17 cellular contexts compared by ENCODE assay signal in genomic region chr17:48589060-48589830, GRCh38. TPM values are rescaled to one million over a fixed set of nuclear protein-coding genes. Genes with fewer than 3 reads are reported as not detected.
A peak's percentile ranks its signal among the peaks of the same experiment; 100 is the strongest.
DNase-seq lines count a peak whose midpoint lies in the region; ATAC-seq and TF ChIP-seq lines count a peak whose summit lies in the region.
"Had no signal": no experiment of that assay in that cellular context is flagged by ENCODE, and none has a peak within 500 bp of the region (broad histone marks: within the 10 kb centered on the region; RNA-seq: fewer than 3 reads in every experiment).

No MANE protein-coding gene starts in this region.

- no peak overlapping the region for H3K18ac ChIP-seq in mesendoderm (ENCODE audit: low read length)

- no peak overlapping the region for H4K8ac ChIP-seq in mesendoderm (ENCODE audit: low read depth, low read length)

- H4K20me1 ChIP-seq in fibroblast of lung (ENCODE audit: control insufficient read depth, extremely low read depth, insufficient read depth, low read length) = no peaks in the 10 kb centered on the region

- H3K4me2 ChIP-seq in fibroblast of lung (ENCODE audit: extremely low read depth, insufficient read depth, low read length) (peak overlapping the region; percentile 98), mesendoderm (ENCODE audit: low read length) (no peak overlapping the region)

- ATAC-seq in stimulated activated naive CD8-positive, alpha-beta T cell treated with anti-CD3 and anti-CD28 coated beads, Interleukin-15, amount 100 ng/mL, for 72 hours = no peak
- no peak for ATAC-seq in left colon
- ATAC-seq in HG02571 (IDR thresholded peaks at IDR 0.05; ENCODE audit: unreplicated experiment) = no peak
- ATAC-seq: activated CD8-positive, alpha-beta memory T cell treated with anti-CD3 and anti-CD28 coated beads, Interleukin-2, amount 10 ng/mL, durations not matched to agents 7 days and 5 days; psoas muscle had no signal

- H3K4me3 Mint-ChIP-seq in stimulated activated naive CD8-positive, alpha-beta T cell treated with anti-CD3 and anti-CD28 coated beads, Interleukin-15, Interleukin-2, amounts not matched to agents 100 ng/mL and 50 ng/mL, for 24 hours = peak overlapping the region; percentile 25
- no peak overlapping the region for H3K4me3 Mint-ChIP-seq in stimulated activated naive CD8-positive, alpha-beta T cell treated with anti-CD3 and anti-CD28 coated beads, Interleukin-15, amount 100 ng/mL, for 72 hours
- peak overlapping the region; percentile 92 for H3K4me3 Mint-ChIP-seq in neural crest cell
- H3K4me3 Mint-ChIP-seq: activated CD8-positive, alpha-beta memory T cell treated with anti-CD3 and anti-CD28 coated beads, Interleukin-2, amount 10 ng/mL, durations not matched to agents 7 days and 5 days; activated naive CD4-positive, alpha-beta T cell treated with anti-CD3 and anti-CD28 coated beads for 36 hours; endodermal cell had no signal

- H3K9me3 ChIP-seq in fibroblast of lung (ENCODE audit: control insufficient read depth, insufficient read depth, low read depth, low read length) = no peaks in the 10 kb centered on the region
- H3K9me3 ChIP-seq: mucosa of descending colon, psoas muscle, uterus had no signal

- no CpG with 5 or more reads among the region's 10 CpGs for WGBS in mesendoderm (ENCODE audit: extremely low coverage, insufficient coverage, low lambda C conversion rate)

- H2BK5ac ChIP-seq in mesendoderm (ENCODE audit: low read length) = no peak overlapping the region

- H3K36me3 Mint-ChIP-seq in stimulated activated naive CD8-positive, alpha-beta T cell treated with anti-CD3 and anti-CD28 coated beads, Interleukin-15, Interleukin-2, amounts not matched to agents 100 ng/mL and 50 ng/mL, for 24 hours (ENCODE audit: low read depth) = no peaks in the 10 kb centered on the region
- peaks cover 12% of the 10 kb centered on the region for H3K36me3 Mint-ChIP-seq in neural crest cell (ENCODE audit: low read depth)
- H3K36me3 Mint-ChIP-seq: activated CD8-positive, alpha-beta memory T cell treated with anti-CD3 and anti-CD28 coated beads, Interleukin-2, amount 10 ng/mL, durations not matched to agents 7 days and 5 days had no signal

- H3K4me1 ChIP-seq in fibroblast of lung (ENCODE audit: control insufficient read depth, extremely low read depth, insufficient read depth, low read length) (peaks cover under 1% of the 10 kb centered on the region), mesendoderm (ENCODE audit: control insufficient read depth, low read depth, low read length) (no peaks in the 10 kb centered on the region)

- H3K27ac Mint-ChIP-seq in stimulated activated naive CD8-positive, alpha-beta T cell treated with anti-CD3 and anti-CD28 coated beads, Interleukin-15, Interleukin-2, amounts not matched to agents 100 ng/mL and 50 ng/mL, for 24 hours = no peak overlapping the region
- no peak overlapping the region for H3K27ac Mint-ChIP-seq in stimulated activated naive CD8-positive, alpha-beta T cell treated with anti-CD3 and anti-CD28 coated beads, Interleukin-15, amount 100 ng/mL, for 72 hours
- H3K27ac Mint-ChIP-seq in neural crest cell (ENCODE audit: unreplicated experiment) = peak overlapping the region; percentile 28
- H3K27ac Mint-ChIP-seq: activated CD8-positive, alpha-beta memory T cell treated with anti-CD3 and anti-CD28 coated beads, Interleukin-2, amount 10 ng/mL, durations not matched to agents 7 days and 5 days; activated naive CD4-positive, alpha-beta T cell treated with anti-CD3 and anti-CD28 coated beads for 36 hours; endodermal cell had no signal

- no peak overlapping the region for H4K5ac ChIP-seq in mesendoderm (ENCODE audit: low read length)

- no peak for TF ChIP-seq CTCF in fibroblast of lung (conservative IDR thresholded peaks at IDR 0.05 in 1 of 2, IDR thresholded peaks at IDR 0.05 in 1 of 2; ENCODE audit: low read depth in 1 of 2, low read length in 2 of 2)
- TF ChIP-seq CTCF in neural crest cell (conservative IDR thresholded peaks at IDR 0.05) = no peak

- peak overlapping the region; percentile 83 to 98 (median 92) for H3K4me3 ChIP-seq in fibroblast of lung (replicated peaks in 1 of 4; ENCODE audit: control extremely low read depth in 1 of 4, insufficient read depth in 1 of 4, low read depth in 3 of 4, low read length in 4 of 4)
- no peak overlapping the region for H3K4me3 ChIP-seq in mesendoderm (ENCODE audit: low read length)
- H3K4me3 ChIP-seq: mucosa of descending colon, psoas muscle had no signal

- no peaks in the 10 kb centered on the region for H3K9me3 Mint-ChIP-seq in stimulated activated naive CD8-positive, alpha-beta T cell treated with anti-CD3 and anti-CD28 coated beads, Interleukin-15, Interleukin-2, amounts not matched to agents 100 ng/mL and 50 ng/mL, for 24 hours
- no peaks in the 10 kb centered on the region for H3K9me3 Mint-ChIP-seq in stimulated activated naive CD8-positive, alpha-beta T cell treated with anti-CD3 and anti-CD28 coated beads, Interleukin-15, amount 100 ng/mL, for 72 hours
- no peaks in the 10 kb centered on the region for H3K9me3 Mint-ChIP-seq in neural crest cell
- H3K9me3 Mint-ChIP-seq: activated naive CD4-positive, alpha-beta T cell treated with anti-CD3 and anti-CD28 coated beads for 36 hours; endodermal cell had no signal

- no peak overlapping the region for H3K4ac ChIP-seq in mesendoderm (ENCODE audit: low read depth, low read length)

- no peaks in the 10 kb centered on the region for H3K27me3 ChIP-seq in fibroblast of lung (ENCODE audit: control insufficient read depth, insufficient read depth, low read length)
- H3K27me3 ChIP-seq in mesendoderm (ENCODE audit: insufficient read depth, low read length, poor library complexity) = peaks cover 89% of the 10 kb centered on the region

- H3K9ac ChIP-seq in fibroblast of lung (ENCODE audit: insufficient read depth, low read length) (peak overlapping the region; percentile 94), mesendoderm (ENCODE audit: low read length) (no peak overlapping the region)

- H3K36me3 ChIP-seq in fibroblast of lung (ENCODE audit: control insufficient read depth, insufficient read depth, low read length) (peaks cover 5% of the 10 kb centered on the region), mesendoderm (ENCODE audit: control insufficient read depth, insufficient read depth, low read length) (no peaks in the 10 kb centered on the region)
- H3K36me3 ChIP-seq: uterus had no signal

- H2AK5ac ChIP-seq in mesendoderm (ENCODE audit: low read length) = no peak overlapping the region

- H3K4me1 Mint-ChIP-seq in stimulated activated naive CD8-positive, alpha-beta T cell treated with anti-CD3 and anti-CD28 coated beads, Interleukin-15, Interleukin-2, amounts not matched to agents 100 ng/mL and 50 ng/mL, for 24 hours (ENCODE audit: low read depth) = peaks cover 45% of the 10 kb centered on the region
- H3K4me1 Mint-ChIP-seq in stimulated activated naive CD8-positive, alpha-beta T cell treated with anti-CD3 and anti-CD28 coated beads, Interleukin-15, amount 100 ng/mL, for 72 hours = peaks cover 64% of the 10 kb centered on the region
- peaks cover 30% of the 10 kb centered on the region for H3K4me1 Mint-ChIP-seq in neural crest cell

- H2BK120ac ChIP-seq in mesendoderm (ENCODE audit: low read depth, low read length) = no peak overlapping the region

- H3K27ac ChIP-seq in fibroblast of lung (ENCODE audit: insufficient read depth, low read length) (peak overlapping the region; percentile 98), mesendoderm (ENCODE audit: low read depth, low read length) (no peak overlapping the region)
- H3K27ac ChIP-seq: psoas muscle had no signal

- DNase-seq in stimulated activated naive CD8-positive, alpha-beta T cell treated with anti-CD3 and anti-CD28 coated beads, Interleukin-15, amount 100 ng/mL, for 72 hours = no peak
- DNase-seq in fibroblast of lung (ENCODE audit: low read depth in 2 of 2) (peak in 1 of 2 donors; percentile 49), neural crest cell (ENCODE audit: low read depth, low spot score) (no peak), left colon (no peak), mesendoderm (no peak), HuH-7 (ENCODE audit: low spot score) (no peak)
- DNase-seq: activated CD8-positive, alpha-beta memory T cell treated with anti-CD3 and anti-CD28 coated beads, Interleukin-2, amount 10 ng/mL, durations not matched to agents 7 days and 5 days; activated naive CD4-positive, alpha-beta T cell treated with anti-CD3 and anti-CD28 coated beads for 36 hours; mucosa of descending colon; NCI-H1092; NCI-H510A treated with DMSO at 0.1 percent for 48 hours; psoas muscle had no signal

- peaks cover 79% of the 10 kb centered on the region for H3K27me3 Mint-ChIP-seq in stimulated activated naive CD8-positive, alpha-beta T cell treated with anti-CD3 and anti-CD28 coated beads, Interleukin-15, Interleukin-2, amounts not matched to agents 100 ng/mL and 50 ng/mL, for 24 hours
- peaks cover 100% of the 10 kb centered on the region for H3K27me3 Mint-ChIP-seq in stimulated activated naive CD8-positive, alpha-beta T cell treated with anti-CD3 and anti-CD28 coated beads, Interleukin-15, amount 100 ng/mL, for 72 hours
- peaks cover 100% of the 10 kb centered on the region for H3K27me3 Mint-ChIP-seq in neural crest cell (ENCODE audit: low read depth)

- intact Hi-C loops in left colon (cut with DNase I, micrococcal nuclease) = no loop called here

- H3K79me2 ChIP-seq in fibroblast of lung (ENCODE audit: control insufficient read depth, insufficient read depth, low read length) (peaks cover 97% of the 10 kb centered on the region), mesendoderm (ENCODE audit: control insufficient read depth, insufficient read depth, low read length) (no peaks in the 10 kb centered on the region)

- H2AFZ ChIP-seq in fibroblast of lung (ENCODE audit: low read length) = no peak overlapping the region

- H3K23ac ChIP-seq in mesendoderm (ENCODE audit: low read length) = no peak overlapping the region

- H3K79me1 ChIP-seq in mesendoderm (ENCODE audit: low read length) = no peaks in the 10 kb centered on the region

- no peak overlapping the region for H2BK15ac ChIP-seq in mesendoderm (replicated peaks; ENCODE audit: low read depth)

- H3K56ac ChIP-seq in mesendoderm (ENCODE audit: low read length) = no peak overlapping the region

RNA-seq across cellular contexts. Expression of gene HOXB3, which starts 0.8 kb away (rescaled TPM):
- 15.7 and 28.6 TPM in 2 replicates for total RNA-seq in fibroblast of lung
- 15.7 and 19.5 TPM in 2 replicates for polyA plus RNA-seq in fibroblast of lung
- polyA plus RNA-seq in fibroblast of lung (2012) = 20.9 and 25.3 TPM in 2 replicates
- polyA minus RNA-seq in fibroblast of lung (ENCODE audit: low replicate concordance) = 3.5 and 4.9 TPM in 2 replicates
- 21.9 and 22.8 TPM in 2 replicates for total RNA-seq in neural crest cell
- total RNA-seq in left colon = 10 to 100 TPM; 35.8 to 41.9 TPM
- polyA plus RNA-seq in mesendoderm (2013, experiment 1 of 2) = 0.03 TPM
- not detected for polyA plus RNA-seq in mesendoderm (2013, experiment 2 of 2)
- total RNA-seq: endodermal cell, H1 had no signal
- polyA plus RNA-seq: H1 had no signal

RNA-seq across cellular contexts. Expression of gene HOXB5, which starts 4.3 kb away (rescaled TPM):
- 1.0 and 2.1 TPM in 2 replicates for total RNA-seq in fibroblast of lung
- 9.4 and 17.2 TPM in 2 replicates for polyA plus RNA-seq in fibroblast of lung
- 24.6 and 41.8 TPM in 2 replicates for polyA plus RNA-seq in fibroblast of lung (2012)
- 3.8 and 5.5 TPM in 2 replicates for polyA minus RNA-seq in fibroblast of lung (ENCODE audit: low replicate concordance)
- 2.3 and 2.6 TPM in 2 replicates for total RNA-seq in neural crest cell
- total RNA-seq in left colon = 10 to 100 TPM; 14.5 to 16.4 TPM
- polyA plus RNA-seq in mesendoderm (2013, experiment 1 of 2) = not detected
- polyA plus RNA-seq in mesendoderm (2013, experiment 2 of 2) = not detected
- total RNA-seq: activated naive CD4-positive, alpha-beta T cell treated with anti-CD3 and anti-CD28 coated beads for 36 hours; endodermal cell; H1 had no signal
- polyA plus RNA-seq: H1 had no signal

RNA-seq across cellular contexts. Expression of gene HOXB4, which starts 11.1 kb away (rescaled TPM):
- total RNA-seq in fibroblast of lung = 6.2 and 8.9 TPM in 2 replicates
- polyA plus RNA-seq in fibroblast of lung = 3.4 and 3.8 TPM in 2 replicates
- polyA plus RNA-seq in fibroblast of lung (2012) = 4.5 and 5.6 TPM in 2 replicates
- polyA minus RNA-seq in fibroblast of lung (ENCODE audit: low replicate concordance) = 3.8 and 5.0 TPM in 2 replicates
- 4.4 and 5.0 TPM in 2 replicates for total RNA-seq in neural crest cell
- 1 to 10 TPM; 3.0 to 3.9 TPM for total RNA-seq in left colon
- not detected for polyA plus RNA-seq in mesendoderm (2013, experiment 1 of 2)
- polyA plus RNA-seq in mesendoderm (2013, experiment 2 of 2) = not detected
- total RNA-seq: endodermal cell, H1 had no signal
- polyA plus RNA-seq: H1 had no signal

RNA-seq across cellular contexts. Expression of gene HOXB6, which starts 15.5 kb away (rescaled TPM):
- 10.5 and 16.2 TPM in 2 replicates for total RNA-seq in fibroblast of lung
- 28.9 and 42.1 TPM in 2 replicates for polyA plus RNA-seq in fibroblast of lung
- polyA plus RNA-seq in fibroblast of lung (2012) = 36.4 and 58.8 TPM in 2 replicates
- polyA minus RNA-seq in fibroblast of lung (ENCODE audit: low replicate concordance) = 33.2 and 59.3 TPM in 2 replicates
- 9.6 and 11.5 TPM in 2 replicates for total RNA-seq in neural crest cell
- 10 to 100 TPM; 39.3 to 43.3 TPM for total RNA-seq in left colon
- polyA plus RNA-seq in mesendoderm (2013, experiment 1 of 2) = not detected
- not detected for polyA plus RNA-seq in mesendoderm (2013, experiment 2 of 2)
- total RNA-seq: activated naive CD4-positive, alpha-beta T cell treated with anti-CD3 and anti-CD28 coated beads for 36 hours; endodermal cell; H1 had no signal
- polyA plus RNA-seq: H1 had no signal

RNA-seq across cellular contexts. Expression of gene HOXB7, which starts 21.6 kb away (rescaled TPM):
- total RNA-seq in fibroblast of lung (6.4 and 7.4 TPM in 2 replicates), neural crest cell (8.5 and 11.4 TPM in 2 replicates), left colon (10 to 100 TPM; 26.6 to 30.2 TPM)
- polyA plus RNA-seq in fibroblast of lung = 11.8 and 12.7 TPM in 2 replicates
- 14.5 and 15.9 TPM in 2 replicates for polyA plus RNA-seq in fibroblast of lung (2012)
- 2.6 and 3.3 TPM in 2 replicates for polyA minus RNA-seq in fibroblast of lung (ENCODE audit: low replicate concordance)
- not detected for polyA plus RNA-seq in mesendoderm (2013, experiment 1 of 2)
- 0.04 TPM for polyA plus RNA-seq in mesendoderm (2013, experiment 2 of 2)
- total RNA-seq: endodermal cell, H1 had no signal
- polyA plus RNA-seq: H1 had no signal

Comparison
In these comparisons a context has a peak if more than half of its experiments do, and no peak if none do; other contexts are left out.
1. H3K4me3 Mint-ChIP-seq: peak in stimulated activated naive CD8-positive, alpha-beta T cell treated with anti-CD3 and anti-CD28 coated beads, Interleukin-15, Interleukin-2, amounts not matched to agents 100 ng/mL and 50 ng/mL, for 24 hours (single experiment) and neural crest cell (single experiment); none in stimulated activated naive CD8-positive, alpha-beta T cell treated with anti-CD3 and anti-CD28 coated beads, Interleukin-15, amount 100 ng/mL, for 72 hours (0 of 2).